10 cellular contexts compared by ENCODE assay signal in the genomic region with DNA sequence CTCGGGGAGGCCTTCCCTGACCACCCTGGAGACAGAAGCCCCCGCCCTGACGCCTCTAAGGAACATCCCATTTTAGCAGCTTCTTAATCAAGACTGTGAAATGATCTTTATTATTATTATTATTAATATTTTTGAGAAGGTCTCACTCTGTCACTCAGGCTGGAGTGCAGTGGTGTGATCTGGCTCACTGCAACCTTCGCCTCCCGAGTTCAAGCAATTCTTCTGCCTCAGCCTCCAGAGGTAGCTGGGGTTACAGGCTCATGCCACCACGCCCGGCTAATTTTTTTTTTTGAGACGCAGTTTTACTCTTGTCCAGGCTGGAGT. TPM values are rescaled to one million over a fixed set of nuclear protein-coding genes. Genes with fewer than 3 reads are reported as not detected.
DNase-seq lines count a peak whose midpoint lies in the region; ATAC-seq, FAIRE-seq and TF ChIP-seq lines count a peak whose summit lies in the region.
"Had no signal": no experiment of that assay in that cellular context is flagged by ENCODE, and none has a peak within 500 bp of the region (broad histone marks: within the 10 kb centered on the region; RNA-seq: fewer than 3 reads in every experiment).

No MANE protein-coding gene starts in this region.

- no TSS peak for BruUV-seq in HepG2 (replicated peaks; lab: Mats Ljungman, UMichigan)

- no peak for TF ChIP-seq RAD21 in HepG2 (CRISPR knock-in tag; IDR thresholded peaks at IDR 0.05)

- no peaks in the 10 kb centered on the region for H3K9me3 Mint-ChIP-seq in activated T-cell treated with anti-CD3 and anti-CD28 coated beads, Interleukin-2, amount 50 U/mL, for 72 hours
- no peaks in the 10 kb centered on the region for H3K9me3 Mint-ChIP-seq in activated T-helper 17 cell treated with anti-CD3 and anti-CD28 coated beads, Interleukin-2, amount 50 U/mL, for 72 hours
- H3K9me3 Mint-ChIP-seq: dendritic cell treated with granulocyte-macrophage colony-stimulating factor and Interleukin-4, amounts not matched to agents 40 ng/mL and 50 ng/mL, for 4 days had no signal

- CTCF ChIA-PET in HepG2 (lab: Yijun Ruan, JAX; ENCODE audit: low intra/inter-chr PET ratio, low total read pairs) = interaction anchor here (0.7 to 2.0 kb wide), 6 partner anchors 12 to 269 kb away, joined by 3 to 18 read pairs (median 6); no protein-coding TSS in a partner anchor

- H3K36me3 Mint-ChIP-seq in activated T-cell treated with anti-CD3 and anti-CD28 coated beads, Interleukin-2, amount 50 U/mL, for 72 hours (ENCODE audit: insufficient read depth in 2 of 2) = no peaks in the 10 kb centered on the region
- H3K36me3 Mint-ChIP-seq in activated T-helper 17 cell treated with anti-CD3 and anti-CD28 coated beads, Interleukin-2, amount 50 U/mL, for 72 hours (ENCODE audit: low read depth) = no peaks in the 10 kb centered on the region

- no peak for DNase-seq in activated T-cell treated with anti-CD3 and anti-CD28 coated beads, Interleukin-2, amount 50 U/mL, for 72 hours
- no peak for DNase-seq in activated T-cell treated with anti-CD3 and anti-CD28 coated beads, Interleukin-2, amount 50 U/mL, for 1 hour
- no peak for DNase-seq in HepG2 (ENCODE audit: low spot score)
- DNase-seq in suprapubic skin (ENCODE audit: low spot score in 2 of 2) = no peak
- DNase-seq in GM03348 (ENCODE audit: low spot score) = no peak

- H3K4me1 Mint-ChIP-seq in activated T-cell treated with anti-CD3 and anti-CD28 coated beads, Interleukin-2, amount 50 U/mL, for 72 hours (ENCODE audit: low read depth) = peaks cover 24% of the 10 kb centered on the region
- H3K4me1 Mint-ChIP-seq in activated T-helper 17 cell treated with anti-CD3 and anti-CD28 coated beads, Interleukin-2, amount 50 U/mL, for 72 hours = peaks cover 5% of the 10 kb centered on the region

- H3K4me3 ChIP-seq in HepG2 (replicated peaks in 1 of 3; ENCODE audit: insufficient read depth in 1 of 3, low read depth in 2 of 3, low read length in 3 of 3) (peak overlapping the region in 2 of 3 experiments; percentile 32 to 66; a peak in 4 of 6 replicates), suprapubic skin (peak overlapping the region; percentile 54)

- peak overlapping the region; percentile 68; the same call in 1 of the 2 replicates for H3K9ac ChIP-seq in HepG2 (ENCODE audit: insufficient read depth, low read depth, low read length)

- H3K4me1 ChIP-seq in HepG2 (ENCODE audit: insufficient read depth, low read length) (peaks cover 11% of the 10 kb centered on the region), suprapubic skin (peaks cover 9% of the 10 kb centered on the region)

- TF ChIP-seq CTCF in HepG2 (CRISPR knock-in tag; IDR thresholded peaks at IDR 0.05) = no peak
- no peak for TF ChIP-seq CTCF in suprapubic skin (IDR thresholded peaks at IDR 0.05)

- FAIRE-seq in HepG2 (lab: Jason Lieb, UNC) = peak; percentile 30

- TF ChIP-seq POLR2A in HepG2 (IDR thresholded peaks at IDR 0.05; ENCODE audit: insufficient read depth in 1 of 2, low read depth in 2 of 2, low read length in 2 of 2) = no peak
- TF ChIP-seq POLR2A in suprapubic skin (IDR thresholded peaks at IDR 0.05) = no peak

- TF ChIP-seq EP300 in HepG2 (IDR thresholded peaks at IDR 0.05; ENCODE audit: low read depth in 2 of 2, low read length in 2 of 2) (no peak), HepG2 (CRISPR knock-in tag; IDR thresholded peaks at IDR 0.05; ENCODE audit: borderline replicate concordance) (no peak), suprapubic skin (IDR thresholded peaks at IDR 0.05) (no peak)

- H3K27me3 ChIP-seq in HepG2 (ENCODE audit: control insufficient read depth in 1 of 2, insufficient read depth in 2 of 2, low read length in 2 of 2) = 0 out of 5 replicates have a peak, but pooled peaks cover 0 to 3% of the 10 kb centered on the region in 2 experiments
- H3K27me3 ChIP-seq in suprapubic skin = no peaks in the 10 kb centered on the region

- H4K20me1 ChIP-seq in HepG2 (ENCODE audit: insufficient read depth, low read length) = no peaks in the 10 kb centered on the region

- peak overlapping the region; percentile 43 for H3K27ac ChIP-seq in HepG2 (ENCODE audit: extremely low read length, insufficient read depth, low read length)
- no peak overlapping the region for H3K27ac ChIP-seq in suprapubic skin

- H3K4me2 ChIP-seq in HepG2 (ENCODE audit: low read depth, low read length) = peak overlapping the region; percentile 93

- H3K27me3 Mint-ChIP-seq in activated T-cell treated with anti-CD3 and anti-CD28 coated beads, Interleukin-2, amount 50 U/mL, for 72 hours (ENCODE audit: low read depth) = no peaks in the 10 kb centered on the region
- no peaks in the 10 kb centered on the region for H3K27me3 Mint-ChIP-seq in activated T-helper 17 cell treated with anti-CD3 and anti-CD28 coated beads, Interleukin-2, amount 50 U/mL, for 72 hours

- no peaks in the 10 kb centered on the region for H3K36me3 ChIP-seq in HepG2 (replicated peaks in 1 of 2; ENCODE audit: control insufficient read depth in 1 of 2, insufficient read depth in 2 of 2, low read length in 2 of 2)
- H3K36me3 ChIP-seq in suprapubic skin = no peaks in the 10 kb centered on the region

- intact Hi-C loops in HepG2 (cut with micrococcal nuclease; ENCODE audit: unreplicated experiment) = loop anchor here (1.0 kb wide), 1 partner anchor 80 kb away; no protein-coding TSS in a partner anchor

- POLR2A ChIA-PET in HepG2 (lab: Yijun Ruan, JAX) = interaction anchor here (0.9 to 1.3 kb wide), 15 partner anchors 8 to 184 kb away, joined by 3 to 8 read pairs (median 4); partner anchors contain the start of genes FARSA, IER2, RAD23A and STX10

- peak overlapping the region; percentile 83 to 100 for H3K4me3 Mint-ChIP-seq in activated T-cell treated with anti-CD3 and anti-CD28 coated beads, Interleukin-2, amount 50 U/mL, for 72 hours
- peak overlapping the region; percentile 99 for H3K4me3 Mint-ChIP-seq in activated T-helper 17 cell treated with anti-CD3 and anti-CD28 coated beads, Interleukin-2, amount 50 U/mL, for 72 hours

- peak overlapping the region; percentile 56 for H2AFZ ChIP-seq in HepG2 (ENCODE audit: low read length)

- H3K9me3 ChIP-seq in HepG2 (ENCODE audit: low read length) (no peaks in the 10 kb centered on the region), suprapubic skin (no peaks in the 10 kb centered on the region)

- ATAC-seq in activated T-cell treated with anti-CD3 and anti-CD28 coated beads, Interleukin-2, amount 50 U/mL, for 72 hours (replicated peaks in 1 of 2) = no peak
- no peak for ATAC-seq in activated T-helper 17 cell treated with anti-CD3 and anti-CD28 coated beads, Interleukin-2, amount 50 U/mL, for 72 hours (replicated peaks)
- no peak for ATAC-seq in HepG2
- no peak for ATAC-seq in GM18520 (IDR thresholded peaks at IDR 0.05; ENCODE audit: unreplicated experiment)
- no peak for ATAC-seq in HG02840 (IDR thresholded peaks at IDR 0.05; ENCODE audit: low FRiP score, unreplicated experiment)

- H3K27ac Mint-ChIP-seq in activated T-cell treated with anti-CD3 and anti-CD28 coated beads, Interleukin-2, amount 50 U/mL, for 72 hours = no peak overlapping the region
- no peak overlapping the region for H3K27ac Mint-ChIP-seq in activated T-helper 17 cell treated with anti-CD3 and anti-CD28 coated beads, Interleukin-2, amount 50 U/mL, for 72 hours

- H3K79me2 ChIP-seq in HepG2 (ENCODE audit: insufficient read depth, low read length) = no peaks in the 10 kb centered on the region

- WGBS in HepG2 (ENCODE audit: low lambda C conversion rate) = 40% methylated on average over 8 of the region's 8 CpGs
- WGBS in suprapubic skin = 50% methylated on average over 8 of the region's 8 CpGs

- in situ Hi-C loops in HepG2 (cut with HindIII; ENCODE audit: extremely low pct_ligation_motif_present, low pct_unique_long_range_greater_than_20kb) = no loop called here

RNA-seq across cellular contexts. Expression of gene DAND5, which starts 3.6 kb away (rescaled TPM):
- total RNA-seq in activated T-cell treated with anti-CD3 and anti-CD28 coated beads, Interleukin-2, amount 50 U/mL, for 72 hours = under 1 TPM; 0.12 to 0.32 TPM
- under 1 TPM; 0.30 to 0.40 TPM for total RNA-seq in activated T-helper 17 cell treated with anti-CD3 and anti-CD28 coated beads, Interleukin-2, amount 50 U/mL, for 72 hours
- total RNA-seq in HepG2 (2016; rRNA removed; fragmentation: Illumina TruSeq; extraction: Trizol) = not detected in 2 replicates
- total RNA-seq in HepG2 (2016; cell fraction: cytosol; rRNA removed; fragmentation: Illumina TruSeq; extraction: Trizol; ENCODE audit: low read depth) = not detected in 2 replicates
- total RNA-seq in HepG2 (2016; cell fraction: insoluble cytoplasmic fraction; rRNA removed; fragmentation: Illumina TruSeq; extraction: Trizol) = not detected in 2 replicates
- total RNA-seq in HepG2 (2016; cell fraction: membrane; rRNA removed; fragmentation: Illumina TruSeq; extraction: Trizol) = not detected in 2 replicates
- not detected in 2 replicates for total RNA-seq in HepG2 (2016; cell fraction: nucleus; rRNA removed; fragmentation: Illumina TruSeq; extraction: Trizol)
- 0.04 TPM in 1 of 2 replicates, not detected in the other for polyA plus RNA-seq in HepG2 (2011; rRNA removed)
- 0.03 and 0.04 TPM in 2 replicates for polyA plus RNA-seq in HepG2 (2011; cell fraction: cytosol; rRNA removed)
- polyA plus RNA-seq in HepG2 (2011; cell fraction: nucleus; rRNA removed) = 0.10 and 0.13 TPM in 2 replicates
- not detected in 2 replicates for polyA plus RNA-seq in HepG2 (2012)
- polyA plus RNA-seq in HepG2 (2016; cell fraction: cytosol; fragmentation: Illumina TruSeq; extraction: Trizol; ENCODE audit: low read depth) = not detected in 2 replicates
- polyA plus RNA-seq in HepG2 (2016; cell fraction: insoluble cytoplasmic fraction; fragmentation: Illumina TruSeq; extraction: Trizol; ENCODE audit: low read depth) = not detected in 2 replicates
- not detected in 2 replicates for polyA plus RNA-seq in HepG2 (2016; cell fraction: membrane; fragmentation: Illumina TruSeq; extraction: Trizol; ENCODE audit: low read depth)
- not detected in 2 replicates for polyA plus RNA-seq in HepG2 (2016; cell fraction: nucleus; fragmentation: Illumina TruSeq; extraction: Trizol; ENCODE audit: insufficient read depth, low read depth)
- 0.40 TPM in 1 of 2 replicates, not detected in the other for polyA minus RNA-seq in HepG2 (2011; rRNA and poly(A)+ RNA removed; ENCODE audit: low replicate concordance)
- not detected in 2 replicates for polyA minus RNA-seq in HepG2 (2011; cell fraction: cytosol; rRNA and poly(A)+ RNA removed)
- not detected in 2 replicates for polyA minus RNA-seq in HepG2 (2011; cell fraction: nucleus; rRNA and poly(A)+ RNA removed)
- total RNA-seq in suprapubic skin = not detected
- polyA plus RNA-seq: liver had no signal

RNA-seq across cellular contexts. Expression of gene GADD45GIP1, which starts 8.8 kb away (rescaled TPM):
- 10 to 100 TPM; 15.9 to 16.4 TPM for total RNA-seq in activated T-cell treated with anti-CD3 and anti-CD28 coated beads, Interleukin-2, amount 50 U/mL, for 72 hours
- total RNA-seq in activated T-helper 17 cell treated with anti-CD3 and anti-CD28 coated beads, Interleukin-2, amount 50 U/mL, for 72 hours = 10 to 100 TPM; 17.0 to 27.9 TPM
- total RNA-seq in HepG2 (2016; rRNA removed; fragmentation: Illumina TruSeq; extraction: Trizol) (24.6 and 37.4 TPM in 2 replicates), suprapubic skin (10 to 100 TPM; 20.4 to 31.0 (median 24.8) TPM)
- total RNA-seq in HepG2 (2016; cell fraction: cytosol; rRNA removed; fragmentation: Illumina TruSeq; extraction: Trizol; ENCODE audit: low read depth) = 14.3 and 14.8 TPM in 2 replicates
- 25.1 and 41.7 TPM in 2 replicates for total RNA-seq in HepG2 (2016; cell fraction: insoluble cytoplasmic fraction; rRNA removed; fragmentation: Illumina TruSeq; extraction: Trizol)
- 14.2 and 15.7 TPM in 2 replicates for total RNA-seq in HepG2 (2016; cell fraction: membrane; rRNA removed; fragmentation: Illumina TruSeq; extraction: Trizol)
- total RNA-seq in HepG2 (2016; cell fraction: nucleus; rRNA removed; fragmentation: Illumina TruSeq; extraction: Trizol) = 8.8 and 9.5 TPM in 2 replicates
- 30.7 and 31.9 TPM in 2 replicates for polyA plus RNA-seq in HepG2 (2011; rRNA removed)
- polyA plus RNA-seq in HepG2 (2011; cell fraction: cytosol; rRNA removed) = 33.0 and 52.1 TPM in 2 replicates
- polyA plus RNA-seq in HepG2 (2011; cell fraction: nucleus; rRNA removed) = 13.9 and 14.0 TPM in 2 replicates
- polyA plus RNA-seq in HepG2 (2012) = 19.0 and 20.6 TPM in 2 replicates
- 24.7 and 26.7 TPM in 2 replicates for polyA plus RNA-seq in HepG2 (2016; cell fraction: cytosol; fragmentation: Illumina TruSeq; extraction: Trizol; ENCODE audit: low read depth)
- 71.6 and 84.3 TPM in 2 replicates for polyA plus RNA-seq in HepG2 (2016; cell fraction: insoluble cytoplasmic fraction; fragmentation: Illumina TruSeq; extraction: Trizol; ENCODE audit: low read depth)
- polyA plus RNA-seq in HepG2 (2016; cell fraction: membrane; fragmentation: Illumina TruSeq; extraction: Trizol; ENCODE audit: low read depth) = 20.1 and 21.0 TPM in 2 replicates
- polyA plus RNA-seq in HepG2 (2016; cell fraction: nucleus; fragmentation: Illumina TruSeq; extraction: Trizol; ENCODE audit: insufficient read depth, low read depth) = 27.9 and 29.2 TPM in 2 replicates
- polyA minus RNA-seq in HepG2 (2011; rRNA and poly(A)+ RNA removed; ENCODE audit: low replicate concordance) = 6.2 and 12.6 TPM in 2 replicates
- polyA minus RNA-seq in HepG2 (2011; cell fraction: cytosol; rRNA and poly(A)+ RNA removed) = 9.9 and 11.7 TPM in 2 replicates
- 3.2 and 3.7 TPM in 2 replicates for polyA minus RNA-seq in HepG2 (2011; cell fraction: nucleus; rRNA and poly(A)+ RNA removed)

RNA-seq across cellular contexts. Expression of gene RAD23A, which starts 20.1 kb away (rescaled TPM):
- 100 to 1,000 TPM; 159 to 189 TPM for total RNA-seq in activated T-cell treated with anti-CD3 and anti-CD28 coated beads, Interleukin-2, amount 50 U/mL, for 72 hours
- 100 to 1,000 TPM; 129 to 156 TPM for total RNA-seq in activated T-helper 17 cell treated with anti-CD3 and anti-CD28 coated beads, Interleukin-2, amount 50 U/mL, for 72 hours
- total RNA-seq in HepG2 (2016; rRNA removed; fragmentation: Illumina TruSeq; extraction: Trizol) (34.6 and 42.5 TPM in 2 replicates), suprapubic skin (100 to 1,000 TPM in 3 of 4 donors, 10 to 100 TPM in 1; 95.4 to 120 (median 109) TPM)
- 64.7 and 77.4 TPM in 2 replicates for total RNA-seq in HepG2 (2016; cell fraction: cytosol; rRNA removed; fragmentation: Illumina TruSeq; extraction: Trizol; ENCODE audit: low read depth)
- 29.6 and 43.3 TPM in 2 replicates for total RNA-seq in HepG2 (2016; cell fraction: insoluble cytoplasmic fraction; rRNA removed; fragmentation: Illumina TruSeq; extraction: Trizol)
- total RNA-seq in HepG2 (2016; cell fraction: membrane; rRNA removed; fragmentation: Illumina TruSeq; extraction: Trizol) = 95.2 and 117 TPM in 2 replicates
- total RNA-seq in HepG2 (2016; cell fraction: nucleus; rRNA removed; fragmentation: Illumina TruSeq; extraction: Trizol) = 27.5 and 30.5 TPM in 2 replicates
- 50.3 and 54.2 TPM in 2 replicates for polyA plus RNA-seq in HepG2 (2011; rRNA removed)
- 51.8 and 73.5 TPM in 2 replicates for polyA plus RNA-seq in HepG2 (2011; cell fraction: cytosol; rRNA removed)
- 80.8 and 87.8 TPM in 2 replicates for polyA plus RNA-seq in HepG2 (2011; cell fraction: nucleus; rRNA removed)
- 95.7 and 105 TPM in 2 replicates for polyA plus RNA-seq in HepG2 (2012)
- polyA plus RNA-seq in HepG2 (2016; cell fraction: cytosol; fragmentation: Illumina TruSeq; extraction: Trizol; ENCODE audit: low read depth) = 137 and 157 TPM in 2 replicates
- 55.9 and 73.5 TPM in 2 replicates for polyA plus RNA-seq in HepG2 (2016; cell fraction: insoluble cytoplasmic fraction; fragmentation: Illumina TruSeq; extraction: Trizol; ENCODE audit: low read depth)
- 175 and 195 TPM in 2 replicates for polyA plus RNA-seq in HepG2 (2016; cell fraction: membrane; fragmentation: Illumina TruSeq; extraction: Trizol; ENCODE audit: low read depth)
- 90.3 and 97.5 TPM in 2 replicates for polyA plus RNA-seq in HepG2 (2016; cell fraction: nucleus; fragmentation: Illumina TruSeq; extraction: Trizol; ENCODE audit: insufficient read depth, low read depth)
- 54.6 and 102 TPM in 2 replicates for polyA minus RNA-seq in HepG2 (2011; rRNA and poly(A)+ RNA removed; ENCODE audit: low replicate concordance)
- polyA minus RNA-seq in HepG2 (2011; cell fraction: cytosol; rRNA and poly(A)+ RNA removed) = 52.5 and 54.0 TPM in 2 replicates
- polyA minus RNA-seq in HepG2 (2011; cell fraction: nucleus; rRNA and poly(A)+ RNA removed) = 20.0 and 27.4 TPM in 2 replicates

RNA-seq across cellular contexts. Expression of gene CALR, which starts 27.4 kb away (rescaled TPM):
- 100 to 1,000 TPM; 458 to 489 TPM for total RNA-seq in activated T-cell treated with anti-CD3 and anti-CD28 coated beads, Interleukin-2, amount 50 U/mL, for 72 hours
- 100 to 1,000 TPM; 502 to 770 TPM for total RNA-seq in activated T-helper 17 cell treated with anti-CD3 and anti-CD28 coated beads, Interleukin-2, amount 50 U/mL, for 72 hours
- total RNA-seq in HepG2 (2016; rRNA removed; fragmentation: Illumina TruSeq; extraction: Trizol) (420 and 898 TPM in 2 replicates), suprapubic skin (100 to 1,000 TPM; 131 to 285 (median 237) TPM)
- total RNA-seq in HepG2 (2016; cell fraction: cytosol; rRNA removed; fragmentation: Illumina TruSeq; extraction: Trizol; ENCODE audit: low read depth) = 227 and 266 TPM in 2 replicates
- total RNA-seq in HepG2 (2016; cell fraction: insoluble cytoplasmic fraction; rRNA removed; fragmentation: Illumina TruSeq; extraction: Trizol) = 389 and 943 TPM in 2 replicates
- total RNA-seq in HepG2 (2016; cell fraction: membrane; rRNA removed; fragmentation: Illumina TruSeq; extraction: Trizol) = 340 and 383 TPM in 2 replicates
- 693 and 829 TPM in 2 replicates for total RNA-seq in HepG2 (2016; cell fraction: nucleus; rRNA removed; fragmentation: Illumina TruSeq; extraction: Trizol)
- polyA plus RNA-seq in HepG2 (2011; rRNA removed) = 842 and 934 TPM in 2 replicates
- polyA plus RNA-seq in HepG2 (2011; cell fraction: cytosol; rRNA removed) = 752 and 842 TPM in 2 replicates
- polyA plus RNA-seq in HepG2 (2011; cell fraction: nucleus; rRNA removed) = 381 and 448 TPM in 2 replicates
- polyA plus RNA-seq in HepG2 (2012) = 606 and 725 TPM in 2 replicates
- polyA plus RNA-seq in HepG2 (2016; cell fraction: cytosol; fragmentation: Illumina TruSeq; extraction: Trizol; ENCODE audit: low read depth) = 313 and 359 TPM in 2 replicates
- polyA plus RNA-seq in HepG2 (2016; cell fraction: insoluble cytoplasmic fraction; fragmentation: Illumina TruSeq; extraction: Trizol; ENCODE audit: low read depth) = 478 and 547 TPM in 2 replicates
- polyA plus RNA-seq in HepG2 (2016; cell fraction: membrane; fragmentation: Illumina TruSeq; extraction: Trizol; ENCODE audit: low read depth) = 345 and 409 TPM in 2 replicates
- 1,564 and 1,658 TPM in 2 replicates for polyA plus RNA-seq in HepG2 (2016; cell fraction: nucleus; fragmentation: Illumina TruSeq; extraction: Trizol; ENCODE audit: insufficient read depth, low read depth)
- polyA minus RNA-seq in HepG2 (2011; rRNA and poly(A)+ RNA removed; ENCODE audit: low replicate concordance) = 932 and 1,241 TPM in 2 replicates
- 408 and 482 TPM in 2 replicates for polyA minus RNA-seq in HepG2 (2011; cell fraction: cytosol; rRNA and poly(A)+ RNA removed)
- 228 and 256 TPM in 2 replicates for polyA minus RNA-seq in HepG2 (2011; cell fraction: nucleus; rRNA and poly(A)+ RNA removed)

RNA-seq across cellular contexts. Expression of gene NFIX, which starts 29.5 kb away (rescaled TPM):
- total RNA-seq in activated T-cell treated with anti-CD3 and anti-CD28 coated beads, Interleukin-2, amount 50 U/mL, for 72 hours = 1 to 10 TPM; 2.2 to 2.8 TPM
- 1 to 10 TPM in 1 of 2 donors, under 1 TPM in 1; 0.43 to 1.1 TPM for total RNA-seq in activated T-helper 17 cell treated with anti-CD3 and anti-CD28 coated beads, Interleukin-2, amount 50 U/mL, for 72 hours
- 5.4 and 5.6 TPM in 2 replicates for total RNA-seq in HepG2 (2016; rRNA removed; fragmentation: Illumina TruSeq; extraction: Trizol)
- 16.3 and 20.2 TPM in 2 replicates for total RNA-seq in HepG2 (2016; cell fraction: cytosol; rRNA removed; fragmentation: Illumina TruSeq; extraction: Trizol; ENCODE audit: low read depth)
- total RNA-seq in HepG2 (2016; cell fraction: insoluble cytoplasmic fraction; rRNA removed; fragmentation: Illumina TruSeq; extraction: Trizol) = 4.6 and 4.7 TPM in 2 replicates
- total RNA-seq in HepG2 (2016; cell fraction: membrane; rRNA removed; fragmentation: Illumina TruSeq; extraction: Trizol) = 6.7 and 9.2 TPM in 2 replicates
- 4.9 and 6.0 TPM in 2 replicates for total RNA-seq in HepG2 (2016; cell fraction: nucleus; rRNA removed; fragmentation: Illumina TruSeq; extraction: Trizol)
- 3.0 and 3.4 TPM in 2 replicates for polyA plus RNA-seq in HepG2 (2011; rRNA removed)
- polyA plus RNA-seq in HepG2 (2011; cell fraction: cytosol; rRNA removed) = 1.4 and 1.6 TPM in 2 replicates
- 11.0 and 14.0 TPM in 2 replicates for polyA plus RNA-seq in HepG2 (2011; cell fraction: nucleus; rRNA removed)
- polyA plus RNA-seq in HepG2 (2012) = 9.0 and 12.2 TPM in 2 replicates
- 0.70 and 0.93 TPM in 2 replicates for polyA plus RNA-seq in HepG2 (2016; cell fraction: cytosol; fragmentation: Illumina TruSeq; extraction: Trizol; ENCODE audit: low read depth)
- 8.8 and 11.9 TPM in 2 replicates for polyA plus RNA-seq in HepG2 (2016; cell fraction: insoluble cytoplasmic fraction; fragmentation: Illumina TruSeq; extraction: Trizol; ENCODE audit: low read depth)
- 3.1 and 4.9 TPM in 2 replicates for polyA plus RNA-seq in HepG2 (2016; cell fraction: membrane; fragmentation: Illumina TruSeq; extraction: Trizol; ENCODE audit: low read depth)
- polyA plus RNA-seq in HepG2 (2016; cell fraction: nucleus; fragmentation: Illumina TruSeq; extraction: Trizol; ENCODE audit: insufficient read depth, low read depth) = 14.6 and 14.7 TPM in 2 replicates
- 0.82 and 6.2 TPM in 2 replicates for polyA minus RNA-seq in HepG2 (2011; rRNA and poly(A)+ RNA removed; ENCODE audit: low replicate concordance)
- polyA minus RNA-seq in HepG2 (2011; cell fraction: cytosol; rRNA and poly(A)+ RNA removed) = 5.0 and 6.2 TPM in 2 replicates
- 6.8 and 7.7 TPM in 2 replicates for polyA minus RNA-seq in HepG2 (2011; cell fraction: nucleus; rRNA and poly(A)+ RNA removed)
- 100 to 1,000 TPM; 126 to 223 (median 176) TPM for total RNA-seq in suprapubic skin
